Comparison of ENCODE assay signal across 28 cellular contexts in the genomic region with DNA sequence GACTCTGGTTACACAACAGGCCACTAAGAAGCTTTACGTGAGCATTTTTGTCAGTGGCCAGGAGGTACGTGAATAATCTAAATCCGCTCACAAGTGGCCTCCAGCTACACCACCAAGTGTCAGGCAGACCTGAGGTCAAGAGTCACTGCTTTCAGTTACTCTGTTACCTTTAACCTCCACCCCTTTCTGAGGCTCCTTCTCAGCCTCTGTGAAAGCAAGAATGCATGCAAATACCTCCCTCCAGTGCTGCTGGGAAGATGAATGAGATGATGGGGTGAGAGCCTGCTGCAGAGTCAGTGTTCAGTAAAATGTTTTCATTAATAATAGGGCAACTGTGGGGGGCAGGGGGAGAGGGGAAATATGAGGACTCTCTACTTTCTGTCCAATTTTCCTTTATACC. TPM values are rescaled to one million over a fixed set of nuclear protein-coding genes. Genes with fewer than 3 reads are reported as not detected.
"Had no signal": no experiment of that assay in that cellular context is flagged by ENCODE, and none has a peak within 500 bp of the region (broad histone marks: within the 10 kb centered on the region; RNA-seq: fewer than 3 reads in every experiment).

No MANE protein-coding gene starts in this region.

- H3K4me2 ChIP-seq: smooth muscle cell had no signal

- H3K36me3 Mint-ChIP-seq: memory B cell; mesothelial cell of epicardium; naive thymus-derived CD4-positive, alpha-beta T cell had no signal

- H3K27ac Mint-ChIP-seq: memory B cell; mesothelial cell of epicardium; naive thymus-derived CD4-positive, alpha-beta T cell; nephron; progenitor cell of endocrine pancreas; stimulated activated naive CD8-positive, alpha-beta T cell treated with anti-CD3 and anti-CD28 coated beads, Interleukin-15, amount 100 ng/mL, for 72 hours had no signal

- H3K4me1 ChIP-seq: gastrocnemius medialis, vagina had no signal

- H3K4me1 Mint-ChIP-seq: memory B cell; mesothelial cell of epicardium; naive thymus-derived CD4-positive, alpha-beta T cell; stimulated activated naive CD8-positive, alpha-beta T cell treated with anti-CD3 and anti-CD28 coated beads, Interleukin-15, amount 100 ng/mL, for 72 hours had no signal

- DNase-seq: cortex of kidney; foreskin fibroblast; gastrocnemius medialis; kidney; naive thymus-derived CD4-positive, alpha-beta T cell; nucleus accumbens; pancreas; right lobe of liver; stimulated activated CD4-positive, alpha-beta T cell treated with anti-CD3 and anti-CD28 coated beads, Interleukin-12 subunit alpha, Interleukin-12 subunit beta, amount 100 ng/mL, for 4 hours; stimulated activated CD4-positive, alpha-beta T cell treated with anti-CD3 and anti-CD28 coated beads, Interleukin-1b, Interleukin-23, amount 100 ng/mL, for 48 hours; stimulated activated CD4-positive, alpha-beta T cell treated with anti-CD3 and anti-CD28 coated beads, Interleukin-4, amount 100 ng/mL, for 1 hour; stimulated activated CD8-positive, alpha-beta memory T cell treated with anti-CD3 and anti-CD28 coated beads, Interleukin-4, amount 100 ng/mL, for 48 hours; stimulated activated naive CD4-positive, alpha-beta T cell; stimulated activated naive CD8-positive, alpha-beta T cell treated with anti-CD3 and anti-CD28 coated beads, Interleukin-15, amount 100 ng/mL, for 72 hours; transverse colon had no signal

- H3K4me3 Mint-ChIP-seq: memory B cell; mesothelial cell of epicardium; naive thymus-derived CD4-positive, alpha-beta T cell; nephron; stimulated activated naive CD8-positive, alpha-beta T cell treated with anti-CD3 and anti-CD28 coated beads, Interleukin-15, amount 100 ng/mL, for 72 hours had no signal

- H3K36me3 ChIP-seq: gastrocnemius medialis, pancreas, right lobe of liver, suprapubic skin, transverse colon, vagina had no signal

- H3K27me3 ChIP-seq: gastrocnemius medialis, pancreas, right lobe of liver, transverse colon, vagina had no signal

- H3K9me3 ChIP-seq: gastrocnemius medialis, pancreas, right lobe of liver, suprapubic skin, transverse colon, vagina had no signal

- H3K9me3 Mint-ChIP-seq: memory B cell; mesothelial cell of epicardium; nephron; stimulated activated naive CD8-positive, alpha-beta T cell treated with anti-CD3 and anti-CD28 coated beads, Interleukin-15, amount 100 ng/mL, for 72 hours had no signal

- H3K4me3 ChIP-seq: gastrocnemius medialis, lung, pancreas, right lobe of liver, smooth muscle cell, suprapubic skin, transverse colon, vagina had no signal

- H3K27me3 Mint-ChIP-seq: progenitor cell of endocrine pancreas had no signal

- H3K27ac ChIP-seq: epithelial cell of prostate, gastrocnemius medialis, pancreas, right lobe of liver, suprapubic skin, transverse colon, vagina had no signal

RNA-seq across cellular contexts. Expression of gene DDC, which starts 11.2 kb away (rescaled TPM):
- total RNA-seq: dermis microvascular lymphatic vessel endothelial cell; esophagus mucosa; glomerular endothelial cell; mesothelial cell of epicardium; naive thymus-derived CD4-positive, alpha-beta T cell; smooth muscle cell; ureter had no signal
- polyA plus RNA-seq: naive thymus-derived CD4-positive, alpha-beta T cell; smooth muscle cell had no signal
